1 cellular context compared by ENCODE assay signal in genomic region chr5:79493596-79494343, GRCh38.
TF ChIP-seq lines count a peak whose summit lies in the region.

No MANE protein-coding gene starts in this region.

TF ChIP-seq in IMR-90, 13 proteins besides CTCF, POLR2A, EP300 and RAD21:
- TF ChIP-seq CEBPB (IDR thresholded peaks at IDR 0.05; ENCODE audit: low read depth, low read length) (no peak), SMC3 (IDR thresholded peaks at IDR 0.05; ENCODE audit: low read depth, low read length) (no peak), USF2 (IDR thresholded peaks at IDR 0.05; ENCODE audit: low read depth, low read length) (no peak), ELK1 (IDR thresholded peaks at IDR 0.05; ENCODE audit: borderline replicate concordance, low read depth, low read length) (no peak), BHLHE40 (IDR thresholded peaks at IDR 0.05; ENCODE audit: low read depth, low read length) (no peak)
TF ChIP-seq in IMR-90: peak in this region for 0.
